In the genomic region with DNA sequence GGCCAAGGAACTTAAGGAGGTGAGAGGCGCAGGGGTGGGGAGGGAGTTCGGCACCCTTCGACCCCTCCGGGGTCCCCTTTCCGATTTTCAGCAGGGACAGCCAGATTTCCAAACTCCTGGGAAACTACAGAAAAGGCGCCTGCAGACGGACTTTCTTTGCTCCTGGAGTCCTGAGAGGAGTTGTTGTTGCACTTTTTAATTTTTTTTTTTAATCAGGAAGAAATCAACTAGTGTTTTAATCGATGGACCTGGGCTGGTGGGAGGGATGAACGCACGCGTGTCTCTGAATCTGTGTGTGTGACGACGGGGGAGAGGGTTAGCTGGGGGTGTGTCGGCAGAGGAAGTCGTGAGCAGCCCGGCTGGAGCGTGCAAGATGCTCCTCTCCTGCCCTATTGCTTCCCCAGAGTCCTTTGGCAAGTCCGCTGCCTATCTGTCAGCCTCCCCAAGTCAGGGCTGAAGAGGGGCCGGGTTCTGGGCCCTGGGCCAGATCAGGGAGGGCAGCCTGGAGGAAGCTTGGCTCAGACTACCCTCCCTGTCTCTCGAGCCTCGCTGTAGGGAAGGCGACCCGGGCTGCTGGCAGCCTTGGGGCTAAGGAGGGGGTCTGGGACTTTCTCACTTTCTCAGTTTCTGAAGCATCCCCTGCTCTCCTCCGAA, we compare ENCODE assay signal across 8 cellular contexts. TPM values are rescaled to one million over a fixed set of nuclear protein-coding genes. Genes with fewer than 3 reads are reported as not detected.
A peak's percentile ranks its signal among the peaks of the same experiment; 100 is the strongest.
DNase-seq lines count a peak whose midpoint lies in the region; ATAC-seq and TF ChIP-seq lines count a peak whose summit lies in the region.

No MANE protein-coding gene starts in this region.

- no peaks in the 10 kb centered on the region for H3K27me3 Mint-ChIP-seq in stimulated activated memory B cell treated with anti-CD40 and anti-IgM and Interleukin-4, amounts not matched to agents 10 μg/mL and 1 μg/mL and 100 μg/mL, for 72 hours

- no peaks in the 10 kb centered on the region for H3K36me3 ChIP-seq in MG63

- CTCF ChIA-PET in GM10248 (lab: Yijun Ruan, JAX): no interaction called here

- peaks cover 27% of the 10 kb centered on the region for H3K4me1 Mint-ChIP-seq in stimulated activated memory B cell treated with anti-CD40 and anti-IgM and Interleukin-4, amounts not matched to agents 10 μg/mL and 1 μg/mL and 100 μg/mL, for 72 hours

- no peaks in the 10 kb centered on the region for H3K36me3 Mint-ChIP-seq in stimulated activated memory B cell treated with anti-CD40 and anti-IgM and Interleukin-4, amounts not matched to agents 10 μg/mL and 1 μg/mL and 100 μg/mL, for 72 hours

- peak overlapping the region; percentile 88 for H3K4me3 Mint-ChIP-seq in stimulated activated memory B cell treated with anti-CD40 and anti-IgM and Interleukin-4, amounts not matched to agents 10 μg/mL and 1 μg/mL and 100 μg/mL, for 72 hours

- POLR2A ChIA-PET in GM10248 (lab: Yijun Ruan, JAX): no interaction called here

- no peak overlapping the region for H3K27ac Mint-ChIP-seq in stimulated activated memory B cell treated with anti-CD40 and anti-IgM and Interleukin-4, amounts not matched to agents 10 μg/mL and 1 μg/mL and 100 μg/mL, for 72 hours

- no peaks in the 10 kb centered on the region for H3K27me3 ChIP-seq in MG63

- peak; percentile 24 for DNase-seq in GM10248 (ENCODE audit: extremely low spot score)
- DNase-seq in MG63: peak; percentile 78
- peak; percentile 68 to 73 for DNase-seq in cardiac fibroblast (ENCODE audit: low read depth in 2 of 2)
- DNase-seq in islet precursor cell: peak; percentile 73
- DNase-seq in DMS79 (lab: John Stamatoyannopoulos, UW): no peak

- no peaks in the 10 kb centered on the region for H3K9me3 Mint-ChIP-seq in stimulated activated memory B cell treated with anti-CD40 and anti-IgM and Interleukin-4, amounts not matched to agents 10 μg/mL and 1 μg/mL and 100 μg/mL, for 72 hours

- H3K4me3 ChIP-seq in MG63 (peak overlapping the region; percentile 56), cardiac fibroblast (replicated peaks in 1 of 2; ENCODE audit: low read depth in 2 of 2, low read length in 2 of 2) (peak overlapping the region; percentile 85 to 89)

- ATAC-seq in stimulated activated memory B cell treated with anti-CD40 and anti-IgM and Interleukin-4, amounts not matched to agents 10 μg/mL and 1 μg/mL and 100 μg/mL, for 72 hours: peak; percentile 55
- ATAC-seq in HG02981 (IDR thresholded peaks at IDR 0.05; ENCODE audit: unreplicated experiment): no peak
- no peak for ATAC-seq in GM21723 (IDR thresholded peaks at IDR 0.05; ENCODE audit: unreplicated experiment)

- H3K9me3 ChIP-seq in MG63: no peaks in the 10 kb centered on the region

- TF ChIP-seq CTCF in GM10248 (IDR thresholded peaks at IDR 0.05; ENCODE audit: control extremely low read depth, extremely low read depth, low read depth, missing control alignments): no peak
- no peak for TF ChIP-seq CTCF in cardiac fibroblast (IDR thresholded peaks at IDR 0.05; ENCODE audit: low read depth, low read length)

RNA-seq across cellular contexts. Expression of a gene that starts 0.7 kb away (rescaled TPM):
- 0.30 and 5.9 TPM in 2 replicates for total RNA-seq in MG63 (2014; rRNA removed; shearing (Covaris generic); ENCODE audit: low replicate concordance)
